Comparison of ENCODE assay signal across 8 cellular contexts in genomic region chr6:52416629-52417151, GRCh38. TPM values are rescaled to one million over a fixed set of nuclear protein-coding genes. Genes with fewer than 3 reads are reported as not detected.
A peak's percentile ranks its signal among the peaks of the same experiment; 100 is the strongest.
DNase-seq lines count a peak whose midpoint lies in the region; ATAC-seq and TF ChIP-seq lines count a peak whose summit lies in the region.

No MANE protein-coding gene starts in this region.

- H3K27me3 ChIP-seq in SU-DHL-6 (ENCODE audit: low read length) (no peaks in the 10 kb centered on the region), neuronal stem cell (ENCODE audit: control insufficient read depth in 3 of 3, insufficient read depth in 3 of 3, low read depth in 1 of 3, low read length in 3 of 3) (no peaks in the 10 kb centered on the region)

- H2AFZ ChIP-seq in SU-DHL-6 (ENCODE audit: low read depth, low read length, severe bottlenecking), result no peak overlapping the region
- H2AFZ ChIP-seq in neuronal stem cell (ENCODE audit: low read length), result peak overlapping the region; percentile 54

- H4K20me1 ChIP-seq in SU-DHL-6 (ENCODE audit: low read depth, low read length), result no peaks in the 10 kb centered on the region

- H2AK5ac ChIP-seq in neuronal stem cell (ENCODE audit: low read depth, low read length), result no peak overlapping the region

- H3K27ac ChIP-seq in SU-DHL-6 (ENCODE audit: low read depth, low read length), result no peak overlapping the region
- no peak overlapping the region for H3K27ac ChIP-seq in neuronal stem cell (replicated peaks; ENCODE audit: low read length)

- H4K91ac ChIP-seq in neuronal stem cell (ENCODE audit: low read depth, low read length, poor library complexity), result no peak overlapping the region

- H3K4me3 ChIP-seq in SU-DHL-6 (ENCODE audit: insufficient read depth, low read length, poor library complexity, severe bottlenecking), result no peak overlapping the region
- H3K4me3 ChIP-seq in fibroblast of mammary gland (ENCODE audit: control insufficient read depth, low read depth, low read length), result no peak overlapping the region
- H3K4me3 ChIP-seq in neuronal stem cell (ENCODE audit: low read length in 2 of 2), result no peak overlapping the region

- H3K9me2 ChIP-seq in SU-DHL-6 (replicated peaks; ENCODE audit: insufficient read depth, low read length), result no peaks in the 10 kb centered on the region

- no peaks in the 10 kb centered on the region for H3K79me2 ChIP-seq in SU-DHL-6 (ENCODE audit: insufficient read depth, low read length)

- no peak for ATAC-seq in HG03432 (IDR thresholded peaks at IDR 0.05; ENCODE audit: unreplicated experiment)

- H2BK5ac ChIP-seq in neuronal stem cell (ENCODE audit: low read length), result no peak overlapping the region

- H3F3A ChIP-seq in SU-DHL-6 (ENCODE audit: insufficient read depth), result peaks cover 12% of the 10 kb centered on the region; the same call in 1 of the 2 replicates

- no CpG with 5 or more reads among the region's 1 CpG for WGBS in neuronal stem cell (ENCODE audit: extremely low coverage in 2 of 2, insufficient read length in 2 of 2, insufficient replicate concordance in 1 of 2), 2 donors

- CTCF ChIA-PET in GM10248 (lab: Yijun Ruan, JAX), result interaction anchor here (0.7 to 6.9 kb wide), 27 partner anchors 9 to 262 kb away, joined by 3 to 89 read pairs (median 5); partner anchors contain the start of genes MCM3, PAQR8 and TRAM2

- no peak overlapping the region for H2BK15ac ChIP-seq in neuronal stem cell (ENCODE audit: low read length)

- no peak overlapping the region for H2BK12ac ChIP-seq in neuronal stem cell (ENCODE audit: low read length)

- no peak overlapping the region for H3K23ac ChIP-seq in neuronal stem cell (ENCODE audit: low read depth, low read length, poor library complexity)

- H3K9me3 ChIP-seq in SU-DHL-6 (ENCODE audit: insufficient read depth, low read length), result no peaks in the 10 kb centered on the region
- no peaks in the 10 kb centered on the region for H3K9me3 ChIP-seq in neuronal stem cell (replicated peaks in 1 of 2; ENCODE audit: control insufficient read depth in 2 of 2, insufficient read depth in 1 of 2, low read depth in 1 of 2, low read length in 2 of 2)

- no peak overlapping the region for H3K14ac ChIP-seq in neuronal stem cell (ENCODE audit: low read length)

- H3K4me2 ChIP-seq in SU-DHL-6 (ENCODE audit: low read depth, low read length, poor library complexity, severe bottlenecking) (no peak overlapping the region), neuronal stem cell (ENCODE audit: insufficient read depth, low read length, poor library complexity, severe bottlenecking) (no peak overlapping the region)

- H3K4me1 ChIP-seq in neuronal stem cell (ENCODE audit: control insufficient read depth in 2 of 2, insufficient read depth in 1 of 2, low read depth in 1 of 2, low read length in 2 of 2), result peaks cover 4 to 8% of the 10 kb centered on the region in 2 donors

- no peak overlapping the region for H2BK120ac ChIP-seq in neuronal stem cell (ENCODE audit: low read depth, low read length)

- peak; percentile 68 for TF ChIP-seq CTCF in GM10248 (IDR thresholded peaks at IDR 0.05; ENCODE audit: control extremely low read depth, extremely low read depth, low read depth, missing control alignments)
- TF ChIP-seq CTCF in SU-DHL-6 (IDR thresholded peaks at IDR 0.05; ENCODE audit: insufficient read depth, low read length, poor library complexity, severe bottlenecking), result peak; percentile 86
- peak; percentile 89 for TF ChIP-seq CTCF in fibroblast of mammary gland (conservative IDR thresholded peaks at IDR 0.05; ENCODE audit: control insufficient read depth, insufficient read depth, low read depth, low read length)

- no peak overlapping the region for H3K4ac ChIP-seq in neuronal stem cell (ENCODE audit: low read length)

- H3K9ac ChIP-seq in SU-DHL-6 (ENCODE audit: low read length) (no peak overlapping the region), neuronal stem cell (ENCODE audit: low read depth, low read length, poor library complexity) (no peak overlapping the region)

- POLR2A ChIA-PET in GM10248 (lab: Yijun Ruan, JAX), result no interaction called here

- DNase-seq in AG08396 (ENCODE audit: low spot score) (peak; percentile 65), GM10248 (ENCODE audit: extremely low spot score) (peak; percentile 53), NCI-H1105 treated with DMSO at 0.1 percent for 48 hours (lab: John Stamatoyannopoulos, UW) (peak; percentile 71), fibroblast of mammary gland (ENCODE audit: low read depth) (peak; percentile 77), neuronal stem cell (ENCODE audit: low spot score) (peak; percentile 69), middle frontal gyrus (ENCODE audit: extremely low spot score, low spot score) (no peak)

- H3K36me3 ChIP-seq in SU-DHL-6 (ENCODE audit: low read length), result no peaks in the 10 kb centered on the region
- no peaks in the 10 kb centered on the region for H3K36me3 ChIP-seq in neuronal stem cell (replicated peaks in 1 of 2; ENCODE audit: control insufficient read depth in 2 of 2, insufficient read depth in 2 of 2, low read length in 2 of 2)

- H3K79me1 ChIP-seq in neuronal stem cell (ENCODE audit: low read depth, low read length), result no peaks in the 10 kb centered on the region

- no peak overlapping the region for H3K18ac ChIP-seq in neuronal stem cell (ENCODE audit: low read length)

- no peak overlapping the region for H4K8ac ChIP-seq in neuronal stem cell (ENCODE audit: low read depth, low read length)

RNA-seq across cellular contexts. Expression of gene EFHC1, which starts 3.5 kb away (rescaled TPM):
- 31.7 TPM for polyA plus RNA-seq in neuronal stem cell (2013, experiment 1 of 2)
- 33.0 TPM for polyA plus RNA-seq in neuronal stem cell (2013, experiment 2 of 2)

RNA-seq across cellular contexts. Expression of gene PAQR8, which starts 54.7 kb away (rescaled TPM):
- polyA plus RNA-seq in neuronal stem cell (2013, experiment 1 of 2), result 16.4 TPM
- 16.7 TPM for polyA plus RNA-seq in neuronal stem cell (2013, experiment 2 of 2)
